ENCODE assay signal across 13 cellular contexts in the genomic region with DNA sequence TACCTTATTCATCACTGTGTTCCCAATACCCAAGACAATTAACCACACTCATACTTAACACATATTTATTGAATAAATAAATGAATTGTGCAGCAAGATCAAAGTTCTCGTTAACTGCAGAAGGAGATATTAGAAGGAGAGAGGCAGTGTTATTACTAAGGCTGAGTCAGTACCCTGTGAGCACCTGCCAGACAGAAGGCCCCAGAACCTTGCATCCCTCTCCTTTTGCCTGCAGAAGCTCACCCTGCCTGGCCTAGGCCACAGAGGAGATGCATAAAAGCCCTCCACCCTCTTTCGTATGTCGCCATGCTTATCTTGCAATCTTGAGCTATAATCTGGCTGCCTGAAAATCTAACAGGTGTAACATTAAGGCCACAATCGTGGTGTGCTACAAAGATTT. TPM values are rescaled to one million over a fixed set of nuclear protein-coding genes. Genes with fewer than 3 reads are reported as not detected.
DNase-seq lines count a peak whose midpoint lies in the region; ATAC-seq and TF ChIP-seq lines count a peak whose summit lies in the region.
"Had no signal": no experiment of that assay in that cellular context is flagged by ENCODE, and none has a peak within 500 bp of the region (broad histone marks: within the 10 kb centered on the region; RNA-seq: fewer than 3 reads in every experiment).

No MANE protein-coding gene starts in this region.

- TF ChIP-seq CTCF in breast epithelium (IDR thresholded peaks at IDR 0.05) (no peak), MCF 10A (IDR thresholded peaks at IDR 0.05; ENCODE audit: unreplicated experiment) (no peak), transverse colon (IDR thresholded peaks at IDR 0.05) (no peak)

- no peak for ATAC-seq in GM18858 (IDR thresholded peaks at IDR 0.05; ENCODE audit: unreplicated experiment)

- intact Hi-C loops in breast epithelium (cut with DNase I; ENCODE audit: low total_unique reads) = no loop called here
- intact Hi-C loops in MCF 10A (cut with micrococcal nuclease) = no loop called here
- intact Hi-C loops in transverse colon (cut with DNase I; ENCODE audit: low total_unique reads) = no loop called here

- H3K4me3 Mint-ChIP-seq in MCF 10A (ENCODE audit: unreplicated experiment) = no peak overlapping the region
- H3K4me3 Mint-ChIP-seq in T-helper 2 cell treated with Interferon-gamma antibody and Interleukin-4, amounts not matched to agents 5 μg/mL and 100 μg/mL, for 36 hours = no peak overlapping the region

- H3K27me3 ChIP-seq in breast epithelium = no peaks in the 10 kb centered on the region
- no peaks in the 10 kb centered on the region for H3K27me3 ChIP-seq in esophagus (ENCODE audit: control insufficient read depth in 1 of 2, insufficient read depth in 2 of 2, low read length in 2 of 2)
- no peaks in the 10 kb centered on the region for H3K27me3 ChIP-seq in transverse colon

- H3K27ac ChIP-seq in breast epithelium (peak overlapping the region; percentile 56 to 83), esophagus (ENCODE audit: low read depth in 2 of 2, low read length in 1 of 2) (peak overlapping the region; percentile 96 to 98), transverse colon (peak overlapping the region; percentile 70 to 77 (median 76))

- no peak for DNase-seq in breast epithelium (ENCODE audit: low spot score in 2 of 2)
- DNase-seq in MCF 10A (ENCODE audit: unreplicated experiment) = no peak
- DNase-seq in T-helper 2 cell treated with Interferon-gamma antibody and Interleukin-4, amounts not matched to agents 5 μg/mL and 100 μg/mL, for 36 hours (ENCODE audit: low spot score) = no peak
- no peak for DNase-seq in transverse colon
- no peak for DNase-seq in inferior parietal cortex (ENCODE audit: extremely low spot score)
- DNase-seq in RKO (ENCODE audit: low spot score) = no peak
- DNase-seq: activated CD4-positive, alpha-beta T cell treated with anti-CD3 and anti-CD28 coated beads for 1 hour; NCI-H1048; NCI-H510A; right cardiac atrium; SHP77 treated with DMSO at 0.1 percent for 48 hours had no signal

- CTCF ChIA-PET in MCF 10A (lab: Yijun Ruan, JAX) = interaction anchor here (1.2 kb wide), 2 partner anchors 13 to 14 kb away, joined by 3 to 4 read pairs; no protein-coding TSS in a partner anchor

- in situ Hi-C loops in transverse colon (cut with MboI; ENCODE audit: low pct_ligation_motif_present in 1 of 4, low pct_unique_long_range_greater_than_20kb in 1 of 4, low sequenced_read_pairs in 3 of 4) = no loop called here

- H3K27me3 Mint-ChIP-seq in MCF 10A (ENCODE audit: insufficient read depth, unreplicated experiment) = no peaks in the 10 kb centered on the region
- H3K27me3 Mint-ChIP-seq in T-helper 2 cell treated with Interferon-gamma antibody and Interleukin-4, amounts not matched to agents 5 μg/mL and 100 μg/mL, for 36 hours (ENCODE audit: low read depth) = no peaks in the 10 kb centered on the region

- H3K9me3 Mint-ChIP-seq in MCF 10A (ENCODE audit: unreplicated experiment) = no peaks in the 10 kb centered on the region
- H3K9me3 Mint-ChIP-seq in T-helper 2 cell treated with Interferon-gamma antibody and Interleukin-4, amounts not matched to agents 5 μg/mL and 100 μg/mL, for 36 hours = peaks cover 4% of the 10 kb centered on the region

- H3K27ac Mint-ChIP-seq in MCF 10A (ENCODE audit: low read depth, unreplicated experiment) = no peak overlapping the region
- peak overlapping the region; percentile 56 for H3K27ac Mint-ChIP-seq in T-helper 2 cell treated with Interferon-gamma antibody and Interleukin-4, amounts not matched to agents 5 μg/mL and 100 μg/mL, for 36 hours

- H3K4me3 ChIP-seq in breast epithelium (no peak overlapping the region), esophagus (ENCODE audit: low read depth in 1 of 2, low read length in 2 of 2) (no peak overlapping the region), transverse colon (no peak overlapping the region)

- WGBS in esophagus, 2 donors = 59 to 76% methylated on average over 4 of the region's 4 CpGs
- 61 to 67% methylated on average over 4 of the region's 4 CpGs for WGBS in transverse colon (ENCODE audit: low coverage in 1 of 2), 2 donors

- TF ChIP-seq POLR2A in breast epithelium (IDR thresholded peaks at IDR 0.05) (no peak), transverse colon (IDR thresholded peaks at IDR 0.05) (no peak)

- peaks cover 4% of the 10 kb centered on the region in 2 donors for H3K4me1 ChIP-seq in breast epithelium
- H3K4me1 ChIP-seq in esophagus (ENCODE audit: control insufficient read depth in 2 of 2, insufficient read depth in 2 of 2, low read length in 1 of 2) = peaks cover 0 to 15% of the 10 kb centered on the region in 2 donors
- H3K4me1 ChIP-seq in transverse colon = peaks cover 4 to 39% (median 33%) of the 10 kb centered on the region in 4 donors

- no peaks in the 10 kb centered on the region for H3K36me3 ChIP-seq in breast epithelium
- H3K36me3 ChIP-seq in esophagus (ENCODE audit: control insufficient read depth in 2 of 2, insufficient read depth in 2 of 2, low read length in 1 of 2) = no peaks in the 10 kb centered on the region
- H3K36me3 ChIP-seq in transverse colon = no peaks in the 10 kb centered on the region

- H3K36me3 Mint-ChIP-seq in MCF 10A (ENCODE audit: insufficient read depth, unreplicated experiment) = no peaks in the 10 kb centered on the region
- H3K36me3 Mint-ChIP-seq in T-helper 2 cell treated with Interferon-gamma antibody and Interleukin-4, amounts not matched to agents 5 μg/mL and 100 μg/mL, for 36 hours (ENCODE audit: low read depth) = no peaks in the 10 kb centered on the region

- TF ChIP-seq EP300 in transverse colon (IDR thresholded peaks at IDR 0.05; ENCODE audit: low read depth) = no peak

- BruUV-seq in MCF 10A (replicated peaks; lab: Mats Ljungman, UMichigan) = no TSS peak

- no peaks in the 10 kb centered on the region for H3K4me1 Mint-ChIP-seq in MCF 10A (ENCODE audit: insufficient read depth, unreplicated experiment)
- peaks cover 22% of the 10 kb centered on the region for H3K4me1 Mint-ChIP-seq in T-helper 2 cell treated with Interferon-gamma antibody and Interleukin-4, amounts not matched to agents 5 μg/mL and 100 μg/mL, for 36 hours (ENCODE audit: low read depth)

- H3K9me3 ChIP-seq in breast epithelium (no peaks in the 10 kb centered on the region), esophagus (ENCODE audit: control insufficient read depth in 2 of 2, insufficient read depth in 1 of 2, low read depth in 1 of 2, low read length in 1 of 2) (no peaks in the 10 kb centered on the region), transverse colon (no peaks in the 10 kb centered on the region)

- POLR2A ChIA-PET in MCF 10A (lab: Yijun Ruan, JAX) = interaction anchor here (0.5 to 1.5 kb wide), 3 partner anchors 20 to 59 kb away, joined by 3 to 7 read pairs (median 3); a partner anchor contains a TSS

RNA-seq across cellular contexts. Expression of a gene that starts 20.5 kb away (rescaled TPM):
- total RNA-seq in breast epithelium (100 to 1,000 TPM in 1 of 3 donors, 10 to 100 TPM in 2; 65.6 to 101 (median 75.4) TPM), MCF 10A (2022) (34.7 and 34.8 TPM in 2 replicates), transverse colon (100 to 1,000 TPM in 1 of 4 donors, 10 to 100 TPM in 3; 22.7 to 100 (median 54.6) TPM)
- 10 to 100 TPM; 31.7 to 50.4 TPM for polyA plus RNA-seq in esophagus

RNA-seq across cellular contexts. Expression of a gene that starts 58.3 kb away (rescaled TPM):
- total RNA-seq in breast epithelium = under 1 TPM in 1 of 3 donors, not detected in 2; under 0.01 TPM
- not detected in 2 replicates for total RNA-seq in MCF 10A (2022)
- under 1 TPM in 1 of 2 donors, not detected in 1; 0.44 TPM for polyA plus RNA-seq in esophagus
- total RNA-seq in transverse colon = under 1 TPM in 2 of 4 donors, not detected in 2; under 0.01 to 0.16 TPM
